12 cellular contexts compared by ENCODE assay signal in genomic region chr11:60871378-60872061, GRCh38. TPM values are rescaled to one million over a fixed set of nuclear protein-coding genes. Genes with fewer than 3 reads are reported as not detected.
DNase-seq lines count a peak whose midpoint lies in the region; ATAC-seq, FAIRE-seq and TF ChIP-seq lines count a peak whose summit lies in the region.
"Had no signal": no experiment of that assay in that cellular context is flagged by ENCODE, and none has a peak within 500 bp of the region (broad histone marks: within the 10 kb centered on the region; RNA-seq: fewer than 3 reads in every experiment).

No MANE protein-coding gene starts in this region.

- FAIRE-seq in HepG2 (lab: Jason Lieb, UNC), result no peak

- H3K36me3 ChIP-seq in HepG2 (replicated peaks in 1 of 2; ENCODE audit: control insufficient read depth in 1 of 2, insufficient read depth in 2 of 2, low read length in 2 of 2), result no peaks in the 10 kb centered on the region
- H3K36me3 ChIP-seq in mammary epithelial cell (ENCODE audit: insufficient read depth, low read length), result no peaks in the 10 kb centered on the region

- WGBS in HepG2 (ENCODE audit: low lambda C conversion rate), result 71% methylated on average over 4 of the region's 7 CpGs
- 92% methylated on average over 6 of the region's 7 CpGs for WGBS in mammary epithelial cell (ENCODE audit: low coverage, missing lambda C conversion rate)

- H3K4me1 ChIP-seq in HepG2 (ENCODE audit: insufficient read depth, low read length) (peaks cover 43% of the 10 kb centered on the region), mammary epithelial cell (ENCODE audit: insufficient read depth, low read length) (peaks cover 10% of the 10 kb centered on the region)
- H3K4me1 ChIP-seq: Caco-2 had no signal

- no peak overlapping the region for H3K27ac ChIP-seq in HepG2 (ENCODE audit: extremely low read length, insufficient read depth, low read length)
- no peak overlapping the region for H3K27ac ChIP-seq in mammary epithelial cell (ENCODE audit: insufficient read depth, low read depth, low read length)

- in situ Hi-C loops in ACHN (cut with HindIII; ENCODE audit: low pct_ligation_motif_present, low pct_unique_long_range_greater_than_20kb, low sequenced_read_pairs) (no loop called here), astrocyte of the cerebellum (cut with HindIII; ENCODE audit: low sequenced_read_pairs) (no loop called here), HepG2 (cut with HindIII; ENCODE audit: extremely low pct_ligation_motif_present, low pct_unique_long_range_greater_than_20kb) (no loop called here), mammary epithelial cell (cut with MboI; ENCODE audit: low sequenced_read_pairs in 2 of 2) (no loop called here)

- H3K27me3 ChIP-seq in HepG2 (ENCODE audit: control insufficient read depth in 1 of 2, insufficient read depth in 2 of 2, low read length in 2 of 2) (peaks cover 0 to 5% of the 10 kb centered on the region in 2 experiments; a peak in 1 of 5 replicates), mammary epithelial cell (ENCODE audit: insufficient read depth, low read length) (no peaks in the 10 kb centered on the region)

- no peak for TF ChIP-seq RAD21 in HepG2 (CRISPR knock-in tag; IDR thresholded peaks at IDR 0.05)

- H3K9ac ChIP-seq in HepG2 (ENCODE audit: insufficient read depth, low read depth, low read length), result no peak overlapping the region
- no peak overlapping the region for H3K9ac ChIP-seq in mammary epithelial cell (ENCODE audit: insufficient read depth, low read length)

- H2AFZ ChIP-seq in HepG2 (ENCODE audit: low read length) (no peak overlapping the region), mammary epithelial cell (ENCODE audit: low read depth, low read length) (no peak overlapping the region)

- no TSS peak for BruUV-seq in HepG2 (replicated peaks; lab: Mats Ljungman, UMichigan)
- no TSS peak for BruUV-seq in mammary epithelial cell (replicated peaks; lab: Mats Ljungman, UMichigan)

- no peak for TF ChIP-seq POLR2A in HepG2 (IDR thresholded peaks at IDR 0.05; ENCODE audit: insufficient read depth in 1 of 2, low read depth in 2 of 2, low read length in 2 of 2)

- TF ChIP-seq EP300 in HepG2 (IDR thresholded peaks at IDR 0.05; ENCODE audit: low read depth in 2 of 2, low read length in 2 of 2) (no peak), HepG2 (CRISPR knock-in tag; IDR thresholded peaks at IDR 0.05; ENCODE audit: borderline replicate concordance) (no peak)

- H3K4me3 ChIP-seq in astrocyte of the cerebellum (ENCODE audit: low read depth, low read length), result no peak overlapping the region
- H3K4me3 ChIP-seq in HepG2 (replicated peaks in 1 of 3; ENCODE audit: insufficient read depth in 1 of 3, low read depth in 2 of 3, low read length in 3 of 3), result no peak overlapping the region
- no peak overlapping the region for H3K4me3 ChIP-seq in mammary epithelial cell (replicated peaks in 1 of 3; ENCODE audit: insufficient read depth in 1 of 3, low read depth in 2 of 3, low read length in 3 of 3)

- ATAC-seq in HepG2, result peak; percentile 41
- ATAC-seq in HG02610 (IDR thresholded peaks at IDR 0.05; ENCODE audit: unreplicated experiment), result no peak

- DNase-seq in ACHN (peak; percentile 7), HCEC 1CT (peak; percentile 43), astrocyte of the cerebellum (ENCODE audit: low read depth) (no peak), HepG2 (ENCODE audit: low spot score) (no peak), superior temporal gyrus (ENCODE audit: extremely low spot score) (no peak), COR-L47 (lab: John Stamatoyannopoulos, UW) (no peak), mammary epithelial cell (no peak)
- DNase-seq: Caco-2, Kasumi-1 had no signal

- TF ChIP-seq CTCF in astrocyte of the cerebellum (IDR thresholded peaks at IDR 0.05; ENCODE audit: low read depth, low read length, missing control alignments) (peak; percentile 42), HepG2 (CRISPR knock-in tag; IDR thresholded peaks at IDR 0.05) (no peak), mammary epithelial cell (conservative IDR thresholded peaks at IDR 0.05 in 1 of 2, IDR thresholded peaks at IDR 0.05 in 1 of 2; ENCODE audit: extremely low read depth in 1 of 2, insufficient read depth in 1 of 2, low read depth in 1 of 2, low read length in 2 of 2) (no peak)

- no peaks in the 10 kb centered on the region for H4K20me1 ChIP-seq in HepG2 (ENCODE audit: insufficient read depth, low read length)
- H4K20me1 ChIP-seq in mammary epithelial cell (ENCODE audit: insufficient read depth, low read length), result no peaks in the 10 kb centered on the region

- no peak overlapping the region for H3K4me2 ChIP-seq in HepG2 (ENCODE audit: low read depth, low read length)
- H3K4me2 ChIP-seq in mammary epithelial cell (ENCODE audit: insufficient read depth, low read depth, low read length), result no peak overlapping the region

- H3K9me3 ChIP-seq in HepG2 (ENCODE audit: low read length) (no peaks in the 10 kb centered on the region), mammary epithelial cell (replicated peaks; ENCODE audit: insufficient read depth, low read length) (no peaks in the 10 kb centered on the region)
- H3K9me3 ChIP-seq: Caco-2 had no signal

- dilution Hi-C loops in mammary epithelial cell (cut with HindIII; ENCODE audit: low sequenced_read_pairs), result no loop called here

- CTCF ChIA-PET in HepG2 (lab: Yijun Ruan, JAX; ENCODE audit: low intra/inter-chr PET ratio, low total read pairs), result no interaction called here
- CTCF ChIA-PET in mammary epithelial cell (lab: Charles Lee; ENCODE audit: low non-redundant PET), result no interaction called here

- intact Hi-C loops in HepG2 (cut with micrococcal nuclease; ENCODE audit: unreplicated experiment), result no loop called here
- intact Hi-C loops in mammary epithelial cell (cut with micrococcal nuclease), result loop anchor here (2.0 kb wide), 1 partner anchor 29 kb away; the partner anchor contains the start of gene CCDC86

- POLR2A ChIA-PET in HepG2 (lab: Yijun Ruan, JAX), result interaction anchor here (1.6 kb wide), 1 partner anchor 16 kb away, joined by 4 read pairs; no protein-coding TSS in a partner anchor

- no peaks in the 10 kb centered on the region for H3K79me2 ChIP-seq in HepG2 (ENCODE audit: insufficient read depth, low read length)
- no peaks in the 10 kb centered on the region for H3K79me2 ChIP-seq in mammary epithelial cell (ENCODE audit: insufficient read depth, low read length)

RNA-seq across cellular contexts. Expression of gene ZP1, which starts 4.2 kb away (rescaled TPM):
- total RNA-seq in HepG2 (2016; rRNA removed; fragmentation: Illumina TruSeq; extraction: Trizol), result not detected in 2 replicates
- total RNA-seq in HepG2 (2016; cell fraction: cytosol; rRNA removed; fragmentation: Illumina TruSeq; extraction: Trizol; ENCODE audit: low read depth), result not detected in 2 replicates
- total RNA-seq in HepG2 (2016; cell fraction: insoluble cytoplasmic fraction; rRNA removed; fragmentation: Illumina TruSeq; extraction: Trizol), result not detected in 2 replicates
- total RNA-seq in HepG2 (2016; cell fraction: membrane; rRNA removed; fragmentation: Illumina TruSeq; extraction: Trizol), result not detected in 2 replicates
- total RNA-seq in HepG2 (2016; cell fraction: nucleus; rRNA removed; fragmentation: Illumina TruSeq; extraction: Trizol), result not detected in 2 replicates
- polyA plus RNA-seq in HepG2 (2011; rRNA removed), result 0.16 and 0.26 TPM in 2 replicates
- polyA plus RNA-seq in HepG2 (2011; cell fraction: cytosol; rRNA removed), result 0.05 and 0.25 TPM in 2 replicates
- polyA plus RNA-seq in HepG2 (2011; cell fraction: nucleus; rRNA removed), result 0.82 and 1.1 TPM in 2 replicates
- not detected in 2 replicates for polyA plus RNA-seq in HepG2 (2012)
- not detected in 2 replicates for polyA plus RNA-seq in HepG2 (2016; cell fraction: cytosol; fragmentation: Illumina TruSeq; extraction: Trizol; ENCODE audit: low read depth)
- not detected in 2 replicates for polyA plus RNA-seq in HepG2 (2016; cell fraction: insoluble cytoplasmic fraction; fragmentation: Illumina TruSeq; extraction: Trizol; ENCODE audit: low read depth)
- polyA plus RNA-seq in HepG2 (2016; cell fraction: membrane; fragmentation: Illumina TruSeq; extraction: Trizol; ENCODE audit: low read depth), result not detected in 2 replicates
- polyA plus RNA-seq in HepG2 (2016; cell fraction: nucleus; fragmentation: Illumina TruSeq; extraction: Trizol; ENCODE audit: insufficient read depth, low read depth), result not detected in 2 replicates
- polyA minus RNA-seq in HepG2 (2011; rRNA and poly(A)+ RNA removed; ENCODE audit: low replicate concordance), result not detected in 2 replicates
- not detected in 2 replicates for polyA minus RNA-seq in HepG2 (2011; cell fraction: cytosol; rRNA and poly(A)+ RNA removed)
- polyA minus RNA-seq in HepG2 (2011; cell fraction: nucleus; rRNA and poly(A)+ RNA removed), result not detected in 2 replicates
- total RNA-seq in mammary epithelial cell, result not detected
- not detected for polyA plus RNA-seq in mammary epithelial cell
- polyA minus RNA-seq in mammary epithelial cell, result not detected
- total RNA-seq: Caco-2, dermis blood vessel endothelial cell, renal cortical epithelial cell had no signal

RNA-seq across cellular contexts. Expression of gene PTGDR2, which starts 15.8 kb away (rescaled TPM):
- total RNA-seq in HepG2 (2016; rRNA removed; fragmentation: Illumina TruSeq; extraction: Trizol) (1.0 and 2.5 TPM in 2 replicates), mammary epithelial cell (not detected)
- total RNA-seq in HepG2 (2016; cell fraction: cytosol; rRNA removed; fragmentation: Illumina TruSeq; extraction: Trizol; ENCODE audit: low read depth), result 0.40 and 0.53 TPM in 2 replicates
- 1.1 and 2.4 TPM in 2 replicates for total RNA-seq in HepG2 (2016; cell fraction: insoluble cytoplasmic fraction; rRNA removed; fragmentation: Illumina TruSeq; extraction: Trizol)
- 1.1 and 1.3 TPM in 2 replicates for total RNA-seq in HepG2 (2016; cell fraction: membrane; rRNA removed; fragmentation: Illumina TruSeq; extraction: Trizol)
- total RNA-seq in HepG2 (2016; cell fraction: nucleus; rRNA removed; fragmentation: Illumina TruSeq; extraction: Trizol), result 1.8 and 2.0 TPM in 2 replicates
- polyA plus RNA-seq in HepG2 (2011; rRNA removed) (1.9 and 2.1 TPM in 2 replicates), mammary epithelial cell (0.01 TPM)
- 1.9 and 2.2 TPM in 2 replicates for polyA plus RNA-seq in HepG2 (2011; cell fraction: cytosol; rRNA removed)
- 1.7 and 1.8 TPM in 2 replicates for polyA plus RNA-seq in HepG2 (2011; cell fraction: nucleus; rRNA removed)
- 1.7 and 2.1 TPM in 2 replicates for polyA plus RNA-seq in HepG2 (2012)
- 0.24 and 0.38 TPM in 2 replicates for polyA plus RNA-seq in HepG2 (2016; cell fraction: cytosol; fragmentation: Illumina TruSeq; extraction: Trizol; ENCODE audit: low read depth)
- polyA plus RNA-seq in HepG2 (2016; cell fraction: insoluble cytoplasmic fraction; fragmentation: Illumina TruSeq; extraction: Trizol; ENCODE audit: low read depth), result 1.1 and 1.2 TPM in 2 replicates
- polyA plus RNA-seq in HepG2 (2016; cell fraction: membrane; fragmentation: Illumina TruSeq; extraction: Trizol; ENCODE audit: low read depth), result 0.70 and 0.73 TPM in 2 replicates
- 2.8 and 3.2 TPM in 2 replicates for polyA plus RNA-seq in HepG2 (2016; cell fraction: nucleus; fragmentation: Illumina TruSeq; extraction: Trizol; ENCODE audit: insufficient read depth, low read depth)
- polyA minus RNA-seq in HepG2 (2011; rRNA and poly(A)+ RNA removed; ENCODE audit: low replicate concordance), result 9.7 TPM in 1 of 2 replicates, not detected in the other
- polyA minus RNA-seq in HepG2 (2011; cell fraction: cytosol; rRNA and poly(A)+ RNA removed), result 2.4 and 3.0 TPM in 2 replicates
- polyA minus RNA-seq in HepG2 (2011; cell fraction: nucleus; rRNA and poly(A)+ RNA removed), result 0.64 and 0.99 TPM in 2 replicates
- not detected for polyA minus RNA-seq in mammary epithelial cell
- total RNA-seq: dermis blood vessel endothelial cell, renal cortical epithelial cell had no signal

RNA-seq across cellular contexts. Expression of gene CCDC86, which starts 29.6 kb away (rescaled TPM):
- 37.6 and 46.6 TPM in 2 replicates for total RNA-seq in HepG2 (2016; rRNA removed; fragmentation: Illumina TruSeq; extraction: Trizol)
- total RNA-seq in HepG2 (2016; cell fraction: cytosol; rRNA removed; fragmentation: Illumina TruSeq; extraction: Trizol; ENCODE audit: low read depth), result 9.1 and 11.2 TPM in 2 replicates
- 39.4 and 39.7 TPM in 2 replicates for total RNA-seq in HepG2 (2016; cell fraction: insoluble cytoplasmic fraction; rRNA removed; fragmentation: Illumina TruSeq; extraction: Trizol)
- 22.6 and 23.6 TPM in 2 replicates for total RNA-seq in HepG2 (2016; cell fraction: membrane; rRNA removed; fragmentation: Illumina TruSeq; extraction: Trizol)
- total RNA-seq in HepG2 (2016; cell fraction: nucleus; rRNA removed; fragmentation: Illumina TruSeq; extraction: Trizol), result 28.6 and 33.4 TPM in 2 replicates
- polyA plus RNA-seq in HepG2 (2011; rRNA removed), result 33.8 and 34.4 TPM in 2 replicates
- 20.2 and 30.1 TPM in 2 replicates for polyA plus RNA-seq in HepG2 (2011; cell fraction: cytosol; rRNA removed)
- polyA plus RNA-seq in HepG2 (2011; cell fraction: nucleus; rRNA removed), result 36.2 and 51.2 TPM in 2 replicates
- polyA plus RNA-seq in HepG2 (2012), result 25.4 and 41.0 TPM in 2 replicates
- polyA plus RNA-seq in HepG2 (2016; cell fraction: cytosol; fragmentation: Illumina TruSeq; extraction: Trizol; ENCODE audit: low read depth), result 24.5 and 27.7 TPM in 2 replicates
- 95.3 and 116 TPM in 2 replicates for polyA plus RNA-seq in HepG2 (2016; cell fraction: insoluble cytoplasmic fraction; fragmentation: Illumina TruSeq; extraction: Trizol; ENCODE audit: low read depth)
- 36.9 and 39.7 TPM in 2 replicates for polyA plus RNA-seq in HepG2 (2016; cell fraction: membrane; fragmentation: Illumina TruSeq; extraction: Trizol; ENCODE audit: low read depth)
- 84.0 and 92.6 TPM in 2 replicates for polyA plus RNA-seq in HepG2 (2016; cell fraction: nucleus; fragmentation: Illumina TruSeq; extraction: Trizol; ENCODE audit: insufficient read depth, low read depth)
- 28.0 and 49.7 TPM in 2 replicates for polyA minus RNA-seq in HepG2 (2011; rRNA and poly(A)+ RNA removed; ENCODE audit: low replicate concordance)
- polyA minus RNA-seq in HepG2 (2011; cell fraction: cytosol; rRNA and poly(A)+ RNA removed), result 12.4 and 17.5 TPM in 2 replicates
- polyA minus RNA-seq in HepG2 (2011; cell fraction: nucleus; rRNA and poly(A)+ RNA removed), result 11.7 and 14.2 TPM in 2 replicates
- total RNA-seq in mammary epithelial cell, result 10 to 100 TPM; 14.7 to 58.0 TPM
- 43.1 TPM for polyA plus RNA-seq in mammary epithelial cell
- polyA minus RNA-seq in mammary epithelial cell, result 31.8 TPM

RNA-seq across cellular contexts. Expression of gene PRPF19, which starts 34.9 kb away (rescaled TPM):
- 91.1 and 115 TPM in 2 replicates for total RNA-seq in HepG2 (2016; rRNA removed; fragmentation: Illumina TruSeq; extraction: Trizol)
- 16.1 and 16.4 TPM in 2 replicates for total RNA-seq in HepG2 (2016; cell fraction: cytosol; rRNA removed; fragmentation: Illumina TruSeq; extraction: Trizol; ENCODE audit: low read depth)
- 93.5 and 104 TPM in 2 replicates for total RNA-seq in HepG2 (2016; cell fraction: insoluble cytoplasmic fraction; rRNA removed; fragmentation: Illumina TruSeq; extraction: Trizol)
- 37.9 and 40.5 TPM in 2 replicates for total RNA-seq in HepG2 (2016; cell fraction: membrane; rRNA removed; fragmentation: Illumina TruSeq; extraction: Trizol)
- total RNA-seq in HepG2 (2016; cell fraction: nucleus; rRNA removed; fragmentation: Illumina TruSeq; extraction: Trizol), result 52.4 and 56.0 TPM in 2 replicates
- 25.0 and 27.4 TPM in 2 replicates for polyA plus RNA-seq in HepG2 (2011; rRNA removed)
- 19.8 and 29.8 TPM in 2 replicates for polyA plus RNA-seq in HepG2 (2011; cell fraction: cytosol; rRNA removed)
- polyA plus RNA-seq in HepG2 (2011; cell fraction: nucleus; rRNA removed), result 32.6 and 32.8 TPM in 2 replicates
- 56.0 and 62.2 TPM in 2 replicates for polyA plus RNA-seq in HepG2 (2012)
- polyA plus RNA-seq in HepG2 (2016; cell fraction: cytosol; fragmentation: Illumina TruSeq; extraction: Trizol; ENCODE audit: low read depth), result 14.7 and 16.9 TPM in 2 replicates
- 125 and 138 TPM in 2 replicates for polyA plus RNA-seq in HepG2 (2016; cell fraction: insoluble cytoplasmic fraction; fragmentation: Illumina TruSeq; extraction: Trizol; ENCODE audit: low read depth)
- 33.6 and 36.5 TPM in 2 replicates for polyA plus RNA-seq in HepG2 (2016; cell fraction: membrane; fragmentation: Illumina TruSeq; extraction: Trizol; ENCODE audit: low read depth)
- polyA plus RNA-seq in HepG2 (2016; cell fraction: nucleus; fragmentation: Illumina TruSeq; extraction: Trizol; ENCODE audit: insufficient read depth, low read depth), result 76.8 and 76.9 TPM in 2 replicates
- 52.3 and 71.1 TPM in 2 replicates for polyA minus RNA-seq in HepG2 (2011; rRNA and poly(A)+ RNA removed; ENCODE audit: low replicate concordance)
- 22.3 and 28.6 TPM in 2 replicates for polyA minus RNA-seq in HepG2 (2011; cell fraction: cytosol; rRNA and poly(A)+ RNA removed)
- polyA minus RNA-seq in HepG2 (2011; cell fraction: nucleus; rRNA and poly(A)+ RNA removed), result 33.5 and 39.2 TPM in 2 replicates
- 10 to 100 TPM; 70.0 to 93.2 TPM for total RNA-seq in mammary epithelial cell
- polyA plus RNA-seq in mammary epithelial cell, result 93.7 TPM
- polyA minus RNA-seq in mammary epithelial cell, result 96.3 TPM

RNA-seq across cellular contexts. Expression of gene TMEM109, which starts 42.4 kb away (rescaled TPM):
- total RNA-seq in HepG2 (2016; rRNA removed; fragmentation: Illumina TruSeq; extraction: Trizol) (10.7 and 18.0 TPM in 2 replicates), mammary epithelial cell (10 to 100 TPM; 19.8 to 44.9 TPM)
- 4.0 TPM in 2 replicates for total RNA-seq in HepG2 (2016; cell fraction: cytosol; rRNA removed; fragmentation: Illumina TruSeq; extraction: Trizol; ENCODE audit: low read depth)
- total RNA-seq in HepG2 (2016; cell fraction: insoluble cytoplasmic fraction; rRNA removed; fragmentation: Illumina TruSeq; extraction: Trizol), result 10.2 and 18.3 TPM in 2 replicates
- total RNA-seq in HepG2 (2016; cell fraction: membrane; rRNA removed; fragmentation: Illumina TruSeq; extraction: Trizol), result 8.4 and 9.5 TPM in 2 replicates
- 14.1 and 14.6 TPM in 2 replicates for total RNA-seq in HepG2 (2016; cell fraction: nucleus; rRNA removed; fragmentation: Illumina TruSeq; extraction: Trizol)
- polyA plus RNA-seq in HepG2 (2011; rRNA removed) (7.7 and 12.2 TPM in 2 replicates), mammary epithelial cell (35.0 TPM)
- 9.5 and 10.2 TPM in 2 replicates for polyA plus RNA-seq in HepG2 (2011; cell fraction: cytosol; rRNA removed)
- 5.5 and 8.4 TPM in 2 replicates for polyA plus RNA-seq in HepG2 (2011; cell fraction: nucleus; rRNA removed)
- polyA plus RNA-seq in HepG2 (2012), result 12.8 and 19.4 TPM in 2 replicates
- 3.7 TPM in 2 replicates for polyA plus RNA-seq in HepG2 (2016; cell fraction: cytosol; fragmentation: Illumina TruSeq; extraction: Trizol; ENCODE audit: low read depth)
- 12.7 and 13.2 TPM in 2 replicates for polyA plus RNA-seq in HepG2 (2016; cell fraction: insoluble cytoplasmic fraction; fragmentation: Illumina TruSeq; extraction: Trizol; ENCODE audit: low read depth)
- 8.3 and 10.0 TPM in 2 replicates for polyA plus RNA-seq in HepG2 (2016; cell fraction: membrane; fragmentation: Illumina TruSeq; extraction: Trizol; ENCODE audit: low read depth)
- polyA plus RNA-seq in HepG2 (2016; cell fraction: nucleus; fragmentation: Illumina TruSeq; extraction: Trizol; ENCODE audit: insufficient read depth, low read depth), result 29.4 and 33.0 TPM in 2 replicates
- 9.0 and 55.3 TPM in 2 replicates for polyA minus RNA-seq in HepG2 (2011; rRNA and poly(A)+ RNA removed; ENCODE audit: low replicate concordance)
- 5.5 and 9.1 TPM in 2 replicates for polyA minus RNA-seq in HepG2 (2011; cell fraction: cytosol; rRNA and poly(A)+ RNA removed)
- polyA minus RNA-seq in HepG2 (2011; cell fraction: nucleus; rRNA and poly(A)+ RNA removed), result 2.2 and 4.5 TPM in 2 replicates
- polyA minus RNA-seq in mammary epithelial cell, result 50.8 TPM

Comparison
In these comparisons a context has a peak if more than half of its experiments do, and no peak if none do; other contexts are left out.
1. DNase-seq: peak in ACHN (single experiment) and HCEC 1CT (single experiment); none in astrocyte of the cerebellum (single experiment), HepG2 (single experiment), superior temporal gyrus (single experiment), COR-L47 (single experiment) and mammary epithelial cell (single experiment).